In the genomic region with DNA sequence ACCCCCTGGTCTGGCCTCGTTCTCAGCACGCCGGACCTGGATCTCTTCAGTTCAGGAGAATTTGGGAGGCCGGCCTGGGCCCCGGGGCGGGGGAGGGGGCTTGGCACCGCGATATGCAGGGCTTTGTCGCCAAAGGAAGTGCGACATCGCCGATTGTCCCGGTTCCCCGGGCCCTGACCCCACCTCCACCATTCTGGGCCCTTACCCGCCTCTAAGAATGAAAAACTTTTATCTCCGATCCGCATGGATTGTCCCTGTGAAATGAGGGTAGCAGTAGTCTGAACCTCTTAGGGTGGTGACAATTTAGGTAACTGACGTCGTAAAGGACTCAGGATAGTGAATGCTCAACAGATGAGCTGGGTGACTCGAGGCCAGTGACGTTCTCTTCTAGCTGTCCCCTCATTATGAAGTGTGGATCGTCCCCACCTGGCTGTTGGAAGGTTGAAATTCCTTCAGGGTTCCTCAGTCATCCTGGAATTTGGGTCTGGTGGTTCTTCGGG, we compare ENCODE assay signal across 8 cellular contexts. TPM values are rescaled to one million over a fixed set of nuclear protein-coding genes. Genes with fewer than 3 reads are reported as not detected.
DNase-seq lines count a peak whose midpoint lies in the region; ATAC-seq and TF ChIP-seq lines count a peak whose summit lies in the region.

No MANE protein-coding gene starts in this region.

- no peaks in the 10 kb centered on the region for H4K20me1 ChIP-seq in neural cell (ENCODE audit: insufficient read depth)

- peak overlapping the region; percentile 33 for H2AFZ ChIP-seq in neural cell (ENCODE audit: low read depth, low read length)

- ATAC-seq in GM19324 (IDR thresholded peaks at IDR 0.05; ENCODE audit: low FRiP score, unreplicated experiment) = no peak

- no peak for TF ChIP-seq EP300 in neural cell (conservative IDR thresholded peaks at IDR 0.05; ENCODE audit: poor library complexity, severe bottlenecking)

- no peak for DNase-seq in MG63
- no peak for DNase-seq in dorsolateral prefrontal cortex
- no peak for DNase-seq in ureter (ENCODE audit: low spot score)
- no peak for DNase-seq in activated effector memory CD4-positive, alpha-beta T cell treated with anti-CD3 and anti-CD28 coated beads, Interleukin-2, amount 50 U/mL, for 16 hours
- DNase-seq in iPS-NIHi11 (ENCODE audit: low spot score) = no peak

- no peak for TF ChIP-seq CTCF in C4-2B (conservative IDR thresholded peaks at IDR 0.05)
- TF ChIP-seq CTCF in dorsolateral prefrontal cortex (IDR thresholded peaks at IDR 0.05 in 54 of 56, conservative IDR thresholded peaks at IDR 0.05 in 2 of 56; ENCODE audit: low read depth in 1 of 56, partially characterized antibody in 56 of 56) = no peak
- TF ChIP-seq CTCF in neural cell (IDR thresholded peaks at IDR 0.05; ENCODE audit: poor library complexity, severe bottlenecking) = no peak

- H3K4me2 ChIP-seq in neural cell (ENCODE audit: low read length) = peak overlapping the region; percentile 75

- no peaks in the 10 kb centered on the region for H3F3A ChIP-seq in neural cell (ENCODE audit: insufficient read depth, low read length, poor library complexity, severe bottlenecking)

- H3K79me2 ChIP-seq in neural cell (replicated peaks; ENCODE audit: insufficient read depth, low read length) = peaks cover 18% of the 10 kb centered on the region

- H3K27me3 ChIP-seq in MG63 = no peaks in the 10 kb centered on the region
- H3K27me3 ChIP-seq in dorsolateral prefrontal cortex = no peaks in the 10 kb centered on the region
- no peaks in the 10 kb centered on the region for H3K27me3 ChIP-seq in neural cell (ENCODE audit: insufficient read depth, low read depth, low read length)

- peak overlapping the region; percentile 82 for H3K9ac ChIP-seq in neural cell (ENCODE audit: low read length)

- peak overlapping the region; percentile 91 for H3K27ac ChIP-seq in C4-2B
- H3K27ac ChIP-seq in dorsolateral prefrontal cortex = peak overlapping the region in 48 of 59 donors; percentile 32 to 92 (median 74)
- H3K27ac ChIP-seq in neural cell (ENCODE audit: low read length) = peak overlapping the region; percentile 61

- peak overlapping the region; percentile 77 for H3K4me3 ChIP-seq in MG63
- H3K4me3 ChIP-seq in dorsolateral prefrontal cortex = peak overlapping the region; percentile 54 to 95 (median 85)
- H3K4me3 ChIP-seq in neural cell (ENCODE audit: low read length) = peak overlapping the region; percentile 97

- no peak for TF ChIP-seq RAD21 in neural cell (conservative IDR thresholded peaks at IDR 0.05)

- peaks cover 32% of the 10 kb centered on the region for H3K36me3 ChIP-seq in MG63
- no peaks in the 10 kb centered on the region for H3K36me3 ChIP-seq in neural cell (ENCODE audit: insufficient read depth, low read length)

- H3K9me3 ChIP-seq in MG63 (no peaks in the 10 kb centered on the region), neural cell (ENCODE audit: low read length) (no peaks in the 10 kb centered on the region)

- intact Hi-C loops in dorsolateral prefrontal cortex (cut with DNase I) = loop anchor here in 1 of 2 donors (2.0 kb wide), 2 partner anchors 21 to 109 kb away; no protein-coding TSS in a partner anchor

- H3K9me2 ChIP-seq in neural cell (ENCODE audit: insufficient read depth, low read length) = no peaks in the 10 kb centered on the region

TF ChIP-seq in neural cell, 6 proteins besides CTCF, POLR2A, EP300 and RAD21:
- TF ChIP-seq SMC3 (conservative IDR thresholded peaks at IDR 0.05; ENCODE audit: poor library complexity) (no peak), TAF1 (IDR thresholded peaks at IDR 0.05; ENCODE audit: low read depth) (no peak), POLR2AphosphoS5 (IDR thresholded peaks at IDR 0.05) (no peak), EZH2 (IDR thresholded peaks at IDR 0.05; ENCODE audit: borderline replicate concordance, insufficient read depth, low read length, poor library complexity, severe bottlenecking) (no peak), MXI1 (conservative IDR thresholded peaks at IDR 0.05; ENCODE audit: poor library complexity, severe bottlenecking) (no peak)
- TF ChIP-seq, protein P1, sequence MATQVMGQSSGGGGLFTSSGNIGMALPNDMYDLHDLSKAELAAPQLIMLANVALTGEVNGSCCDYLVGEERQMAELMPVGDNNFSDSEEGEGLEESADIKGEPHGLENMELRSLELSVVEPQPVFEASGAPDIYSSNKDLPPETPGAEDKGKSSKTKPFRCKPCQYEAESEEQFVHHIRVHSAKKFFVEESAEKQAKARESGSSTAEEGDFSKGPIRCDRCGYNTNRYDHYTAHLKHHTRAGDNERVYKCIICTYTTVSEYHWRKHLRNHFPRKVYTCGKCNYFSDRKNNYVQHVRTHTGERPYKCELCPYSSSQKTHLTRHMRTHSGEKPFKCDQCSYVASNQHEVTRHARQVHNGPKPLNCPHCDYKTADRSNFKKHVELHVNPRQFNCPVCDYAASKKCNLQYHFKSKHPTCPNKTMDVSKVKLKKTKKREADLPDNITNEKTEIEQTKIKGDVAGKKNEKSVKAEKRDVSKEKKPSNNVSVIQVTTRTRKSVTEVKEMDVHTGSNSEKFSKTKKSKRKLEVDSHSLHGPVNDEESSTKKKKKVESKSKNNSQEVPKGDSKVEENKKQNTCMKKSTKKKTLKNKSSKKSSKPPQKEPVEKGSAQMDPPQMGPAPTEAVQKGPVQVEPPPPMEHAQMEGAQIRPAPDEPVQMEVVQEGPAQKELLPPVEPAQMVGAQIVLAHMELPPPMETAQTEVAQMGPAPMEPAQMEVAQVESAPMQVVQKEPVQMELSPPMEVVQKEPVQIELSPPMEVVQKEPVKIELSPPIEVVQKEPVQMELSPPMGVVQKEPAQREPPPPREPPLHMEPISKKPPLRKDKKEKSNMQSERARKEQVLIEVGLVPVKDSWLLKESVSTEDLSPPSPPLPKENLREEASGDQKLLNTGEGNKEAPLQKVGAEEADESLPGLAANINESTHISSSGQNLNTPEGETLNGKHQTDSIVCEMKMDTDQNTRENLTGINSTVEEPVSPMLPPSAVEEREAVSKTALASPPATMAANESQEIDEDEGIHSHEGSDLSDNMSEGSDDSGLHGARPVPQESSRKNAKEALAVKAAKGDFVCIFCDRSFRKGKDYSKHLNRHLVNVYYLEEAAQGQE (IDR thresholded peaks at IDR 0.05; ENCODE audit: borderline replicate concordance) = no peak

RNA-seq across cellular contexts. Expression of gene DDA1, which starts 0.6 kb away (rescaled TPM):
- 9.1 and 11.6 TPM in 2 replicates for total RNA-seq in MG63 (2014; rRNA removed; shearing (Covaris generic); ENCODE audit: low replicate concordance)
- total RNA-seq in dorsolateral prefrontal cortex (10 to 100 TPM; 33.9 to 94.0 (median 52.4) TPM), ureter (32.0 TPM)
- 25.4 and 26.3 TPM in 2 replicates for polyA plus RNA-seq in neural cell
- polyA minus RNA-seq in neural cell = 13.1 and 21.0 TPM in 2 replicates

RNA-seq across cellular contexts. Expression of gene MRPL34, which starts 4.3 kb away (rescaled TPM):
- 17.2 and 26.2 TPM in 2 replicates for total RNA-seq in MG63 (2014; rRNA removed; shearing (Covaris generic); ENCODE audit: low replicate concordance)
- total RNA-seq in dorsolateral prefrontal cortex (10 to 100 TPM; 41.6 to 99.8 (median 67.2) TPM), ureter (48.5 TPM)
- polyA plus RNA-seq in neural cell = 61.7 and 85.1 TPM in 2 replicates
- 15.8 and 24.3 TPM in 2 replicates for polyA minus RNA-seq in neural cell

RNA-seq across cellular contexts. Expression of gene ABHD8, which starts 6.8 kb away (rescaled TPM):
- total RNA-seq in MG63 (2014; rRNA removed; shearing (Covaris generic); ENCODE audit: low replicate concordance) = 1.3 TPM in 1 of 2 replicates, not detected in the other
- total RNA-seq in dorsolateral prefrontal cortex = 100 to 1,000 TPM in 7 of 120 experiments, 10 to 100 TPM in 113; 22.5 to 113 (median 78.2) TPM
- polyA plus RNA-seq in neural cell = 28.1 and 31.6 TPM in 2 replicates
- polyA minus RNA-seq in neural cell = 29.6 and 31.9 TPM in 2 replicates
- total RNA-seq in ureter = 6.3 TPM

RNA-seq across cellular contexts. Expression of gene ANO8, which starts 24.6 kb away (rescaled TPM):
- total RNA-seq in MG63 (2014; rRNA removed; shearing (Covaris generic); ENCODE audit: low replicate concordance) = 1.4 and 3.6 TPM in 2 replicates
- total RNA-seq in dorsolateral prefrontal cortex (10 to 100 TPM; 26.1 to 65.6 (median 37.6) TPM), ureter (7.9 TPM)
- 51.3 and 68.6 TPM in 2 replicates for polyA plus RNA-seq in neural cell
- polyA minus RNA-seq in neural cell = 51.1 and 55.3 TPM in 2 replicates

RNA-seq across cellular contexts. Expression of gene GTPBP3, which starts 27.3 kb away (rescaled TPM):
- total RNA-seq in MG63 (2014; rRNA removed; shearing (Covaris generic); ENCODE audit: low replicate concordance) = 23.2 and 25.7 TPM in 2 replicates
- total RNA-seq in dorsolateral prefrontal cortex = 10 to 100 TPM; 11.7 to 35.1 (median 22.4) TPM
- polyA plus RNA-seq in neural cell = 23.2 and 25.6 TPM in 2 replicates
- 20.6 and 22.4 TPM in 2 replicates for polyA minus RNA-seq in neural cell
- 30.3 TPM for total RNA-seq in ureter
